In the genomic region with DNA sequence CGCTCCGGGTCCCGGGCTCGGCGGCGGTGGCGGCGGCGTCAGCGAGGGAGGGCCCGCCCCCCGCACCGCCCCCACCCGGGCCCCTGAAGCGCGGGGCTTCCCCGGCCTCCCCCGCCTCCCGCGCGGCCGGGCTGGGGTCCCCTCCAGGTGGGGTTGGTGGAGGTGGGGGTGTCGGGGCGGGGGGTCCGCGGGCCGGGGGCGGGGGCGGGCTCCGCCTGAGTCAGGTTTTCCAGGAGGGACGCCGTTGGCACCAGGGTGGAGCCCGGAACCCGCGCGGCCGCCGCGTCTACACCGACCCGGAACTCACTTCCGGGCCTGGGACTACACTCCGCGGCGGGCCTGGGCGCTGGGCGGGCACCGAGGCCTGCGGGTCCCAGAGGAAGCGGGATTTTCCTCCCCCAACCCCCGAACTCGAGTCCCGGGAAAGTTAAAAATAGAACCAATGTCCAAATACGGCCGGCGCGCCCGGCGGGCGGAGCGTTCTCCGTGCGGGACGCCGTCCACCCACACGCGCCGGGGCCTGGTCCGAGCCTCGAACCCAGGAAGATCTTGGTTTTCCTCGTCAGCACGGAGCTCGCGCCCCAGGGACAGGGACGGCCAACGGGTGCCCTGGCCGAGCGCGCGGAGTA, we compare ENCODE assay signal across 8 cellular contexts. TPM values are rescaled to one million over a fixed set of nuclear protein-coding genes. Genes with fewer than 3 reads are reported as not detected.
DNase-seq lines count a peak whose midpoint lies in the region; ATAC-seq, FAIRE-seq and TF ChIP-seq lines count a peak whose summit lies in the region.

No MANE protein-coding gene starts in this region.

- H3K27ac ChIP-seq in HUES64 (ENCODE audit: low read depth, low read length): peak overlapping the region; percentile 64; the same call in 1 of the 2 replicates
- peak overlapping the region; percentile 95 for H3K27ac ChIP-seq in lower lobe of right lung

- WGBS in HUES64: 3% methylated on average over 61 of the region's 80 CpGs

- H3K4me1 ChIP-seq in HUES64 (ENCODE audit: insufficient read depth, low read length) (peaks cover 15% of the 10 kb centered on the region), lower lobe of right lung (peaks cover 55% of the 10 kb centered on the region)

- H3K36me3 ChIP-seq in HUES64 (ENCODE audit: insufficient read depth, low read length) (peaks cover 23% of the 10 kb centered on the region), lower lobe of right lung (peaks cover 31% of the 10 kb centered on the region)

- H3K27me3 Mint-ChIP-seq in dendritic cell treated with granulocyte-macrophage colony-stimulating factor and Interleukin-4, amounts not matched to agents 40 ng/mL and 50 ng/mL, for 4 days: peaks cover 28% of the 10 kb centered on the region

- peak; percentile 18 for FAIRE-seq in GM18507 (lab: Jason Lieb, UNC)

- peak overlapping the region; percentile 60; the same call in 1 of the 2 replicates for H3K9ac ChIP-seq in HUES64 (ENCODE audit: low read depth, low read length)

- peaks cover 55% of the 10 kb centered on the region for H3K36me3 Mint-ChIP-seq in dendritic cell treated with granulocyte-macrophage colony-stimulating factor and Interleukin-4, amounts not matched to agents 40 ng/mL and 50 ng/mL, for 4 days (ENCODE audit: low read depth)

- no peak for DNase-seq in GM18507 (ENCODE audit: extremely low spot score, insufficient read length, low read depth)
- DNase-seq in activated CD4-positive, alpha-beta T cell treated with anti-CD3 and anti-CD28 coated beads for 4 hours: peak; percentile 69 to 82
- peak; percentile 83 for DNase-seq in lower lobe of right lung
- DNase-seq in stimulated activated CD8-positive, alpha-beta memory T cell treated with anti-CD3 and anti-CD28 coated beads, Interleukin-7, amount 100 ng/mL, for 4 hours (ENCODE audit: low read depth in 2 of 2): peak; percentile 62 to 72

- intact Hi-C loops in dendritic cell treated with granulocyte-macrophage colony-stimulating factor and Interleukin-4, amounts not matched to agents 40 ng/mL and 50 ng/mL, for 4 days (cut with micrococcal nuclease): no loop called here
- intact Hi-C loops in lower lobe of right lung (cut with DNase I): no loop called here

- H3K9me3 ChIP-seq in HUES64 (ENCODE audit: insufficient read depth, low read depth, low read length) (no peaks in the 10 kb centered on the region), lower lobe of right lung (no peaks in the 10 kb centered on the region)

- peaks cover 45% of the 10 kb centered on the region for H3K4me1 Mint-ChIP-seq in dendritic cell treated with granulocyte-macrophage colony-stimulating factor and Interleukin-4, amounts not matched to agents 40 ng/mL and 50 ng/mL, for 4 days (ENCODE audit: low read depth)

- ATAC-seq in lower lobe of right lung (peak; percentile 41 to 49), HG02763 (IDR thresholded peaks at IDR 0.05; ENCODE audit: unreplicated experiment) (no peak), HG03521 (IDR thresholded peaks at IDR 0.05; ENCODE audit: unreplicated experiment) (no peak)

- no peaks in the 10 kb centered on the region for H3K9me3 Mint-ChIP-seq in dendritic cell treated with granulocyte-macrophage colony-stimulating factor and Interleukin-4, amounts not matched to agents 40 ng/mL and 50 ng/mL, for 4 days

- peak overlapping the region; percentile 60 for H3K4me3 ChIP-seq in HUES64 (ENCODE audit: low read length)
- H3K4me3 ChIP-seq in lower lobe of right lung: peak overlapping the region; percentile 61

- TF ChIP-seq CTCF in lower lobe of right lung (IDR thresholded peaks at IDR 0.05): no peak

- peaks cover 2% of the 10 kb centered on the region; the same call in 1 of the 2 replicates for H3K27me3 ChIP-seq in HUES64 (ENCODE audit: insufficient read depth, low read length)
- H3K27me3 ChIP-seq in lower lobe of right lung (ENCODE audit: low read depth): no peaks in the 10 kb centered on the region

- H3K4me3 Mint-ChIP-seq in dendritic cell treated with granulocyte-macrophage colony-stimulating factor and Interleukin-4, amounts not matched to agents 40 ng/mL and 50 ng/mL, for 4 days: peak overlapping the region; percentile 78

- H3K27ac Mint-ChIP-seq in dendritic cell treated with granulocyte-macrophage colony-stimulating factor and Interleukin-4, amounts not matched to agents 40 ng/mL and 50 ng/mL, for 4 days: peak overlapping the region; percentile 90

RNA-seq across cellular contexts. Expression of gene MYO1C, which starts 6.6 kb away (rescaled TPM):
- polyA plus RNA-seq in HUES64 (2013, experiment 1 of 2): 22.4 TPM
- 27.9 TPM for polyA plus RNA-seq in HUES64 (2013, experiment 2 of 2)
- 213 TPM for total RNA-seq in lower lobe of right lung

RNA-seq across cellular contexts. Expression of gene CRK, which starts 29.8 kb away (rescaled TPM):
- polyA plus RNA-seq in HUES64 (2013, experiment 1 of 2): 41.3 TPM
- polyA plus RNA-seq in HUES64 (2013, experiment 2 of 2): 38.9 TPM
- total RNA-seq in lower lobe of right lung: 66.2 TPM

RNA-seq across cellular contexts. Expression of gene INPP5K, which starts 30.6 kb away (rescaled TPM):
- 14.2 TPM for polyA plus RNA-seq in HUES64 (2013, experiment 1 of 2)
- polyA plus RNA-seq in HUES64 (2013, experiment 2 of 2): 15.9 TPM
- total RNA-seq in lower lobe of right lung: 57.9 TPM

Comparison
In these comparisons a context has a peak if more than half of its experiments do, and no peak if none do; other contexts are left out.
1. ATAC-seq: peak in lower lobe of right lung (2 of 2); none in HG02763 (single experiment) and HG03521 (single experiment).